Comparison of ENCODE assay signal across 1 cellular context in the genomic region with DNA sequence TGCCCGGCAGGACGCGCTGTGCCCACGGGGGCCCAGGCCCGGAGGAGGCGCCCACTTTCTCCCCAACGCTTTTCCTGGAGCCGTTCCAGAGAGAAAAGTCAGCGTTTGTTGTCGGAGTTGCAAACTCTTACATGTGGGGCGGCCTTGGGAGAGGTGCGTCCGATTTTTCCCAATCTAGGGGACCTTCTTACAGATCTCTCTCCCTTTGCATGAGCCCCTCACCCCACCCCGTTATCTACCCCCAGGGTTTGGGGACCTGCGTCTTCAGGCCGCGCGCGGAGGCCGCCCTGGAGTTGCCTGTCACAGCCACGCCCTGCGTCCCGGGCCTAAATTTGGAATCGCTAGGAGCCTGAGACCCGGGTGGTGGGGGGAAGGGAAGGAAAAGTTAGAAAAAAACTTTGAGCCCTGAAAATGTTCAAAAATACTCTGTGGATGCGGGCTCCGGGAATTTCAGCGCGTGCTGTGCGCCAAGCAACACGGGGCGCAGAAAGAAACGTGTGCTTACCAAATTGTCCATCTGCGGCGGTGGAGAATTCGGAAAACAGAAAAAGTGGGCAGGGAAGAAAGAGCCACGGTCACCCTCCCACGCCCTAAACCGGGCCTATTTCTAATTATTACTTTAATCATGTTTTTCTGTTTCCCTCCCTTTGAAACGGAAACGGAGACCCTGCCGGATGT.
A peak's percentile ranks its signal among the peaks of the same experiment; 100 is the strongest.
TF ChIP-seq lines count a peak whose summit lies in the region.

No MANE protein-coding gene starts in this region.

TF ChIP-seq in GM12878, 131 proteins besides CTCF, POLR2A, EP300 and RAD21 (continued from another document):
- TF ChIP-seq TAF1 (IDR thresholded peaks at IDR 0.05; ENCODE audit: borderline replicate concordance, low read depth, low read length) (no peak), IRF4 (IDR thresholded peaks at IDR 0.05; ENCODE audit: low read depth, low read length) (no peak), MEF2A (IDR thresholded peaks at IDR 0.05; ENCODE audit: insufficient read depth, low read depth, low read length) (no peak), TBL1XR1 (IDR thresholded peaks at IDR 0.05; ENCODE audit: low read depth, low read length) (no peak), IKZF2 (IDR thresholded peaks at IDR 0.05) (peak in 1 of 2 experiments; percentile 33; a peak in 1 of 4 replicates), KAT2A (conservative IDR thresholded peaks at IDR 0.05; ENCODE audit: control insufficient read depth, low read depth, low read length) (no peak), BMI1 (IDR thresholded peaks at IDR 0.05; ENCODE audit: borderline replicate concordance) (no peak), RUNX3 (IDR thresholded peaks at IDR 0.05; ENCODE audit: low read length) (peak; percentile 40; the same call in 1 of the 2 replicates), ETV6 (conservative IDR thresholded peaks at IDR 0.05 in 1 of 2, IDR thresholded peaks at IDR 0.05 in 1 of 2; ENCODE audit: borderline replicate concordance in 1 of 2, low read depth in 1 of 2) (peak in 1 of 2 experiments; percentile 8; a peak in 1 of 4 replicates), RB1 (IDR thresholded peaks at IDR 0.05; ENCODE audit: borderline replicate concordance) (no peak), SIN3A (IDR thresholded peaks at IDR 0.05; ENCODE audit: low read depth, low read length) (no peak), GABPA (IDR thresholded peaks at IDR 0.05; ENCODE audit: low read depth) (no peak), PAX8 (IDR thresholded peaks at IDR 0.05) (no peak), SP1 (IDR thresholded peaks at IDR 0.05; ENCODE audit: low read depth, low read length) (no peak), TCF7 (IDR thresholded peaks at IDR 0.05; ENCODE audit: borderline replicate concordance) (no peak), KDM1A (IDR thresholded peaks at IDR 0.05; ENCODE audit: borderline replicate concordance) (no peak), LARP7 (IDR thresholded peaks at IDR 0.05) (0 out of 2 replicates have a peak, but pooled peaks have one; percentile 27), POLR2AphosphoS5 (IDR thresholded peaks at IDR 0.05; ENCODE audit: low read length) (no peak), KLF5 (IDR thresholded peaks at IDR 0.05; ENCODE audit: partially characterized antibody) (no peak), EED (IDR thresholded peaks at IDR 0.05; ENCODE audit: low read depth) (no peak)
- TF ChIP-seq, protein P1, sequence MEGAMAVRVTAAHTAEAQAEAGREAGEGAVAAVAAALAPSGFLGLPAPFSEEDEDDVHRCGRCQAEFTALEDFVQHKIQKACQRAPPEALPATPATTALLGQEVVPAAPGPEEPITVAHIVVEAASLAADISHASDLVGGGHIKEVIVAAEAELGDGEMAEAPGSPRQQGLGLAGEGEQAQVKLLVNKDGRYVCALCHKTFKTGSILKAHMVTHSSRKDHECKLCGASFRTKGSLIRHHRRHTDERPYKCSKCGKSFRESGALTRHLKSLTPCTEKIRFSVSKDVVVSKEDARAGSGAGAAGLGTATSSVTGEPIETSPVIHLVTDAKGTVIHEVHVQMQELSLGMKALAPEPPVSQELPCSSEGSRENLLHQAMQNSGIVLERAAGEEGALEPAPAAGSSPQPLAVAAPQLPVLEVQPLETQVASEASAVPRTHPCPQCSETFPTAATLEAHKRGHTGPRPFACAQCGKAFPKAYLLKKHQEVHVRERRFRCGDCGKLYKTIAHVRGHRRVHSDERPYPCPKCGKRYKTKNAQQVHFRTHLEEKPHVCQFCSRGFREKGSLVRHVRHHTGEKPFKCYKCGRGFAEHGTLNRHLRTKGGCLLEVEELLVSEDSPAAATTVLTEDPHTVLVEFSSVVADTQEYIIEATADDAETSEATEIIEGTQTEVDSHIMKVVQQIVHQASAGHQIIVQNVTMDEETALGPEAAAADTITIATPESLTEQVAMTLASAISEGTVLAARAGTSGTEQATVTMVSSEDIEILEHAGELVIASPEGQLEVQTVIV (IDR thresholded peaks at IDR 0.05; ENCODE audit: borderline replicate concordance, partially characterized antibody): no peak
- TF ChIP-seq, protein P2, sequence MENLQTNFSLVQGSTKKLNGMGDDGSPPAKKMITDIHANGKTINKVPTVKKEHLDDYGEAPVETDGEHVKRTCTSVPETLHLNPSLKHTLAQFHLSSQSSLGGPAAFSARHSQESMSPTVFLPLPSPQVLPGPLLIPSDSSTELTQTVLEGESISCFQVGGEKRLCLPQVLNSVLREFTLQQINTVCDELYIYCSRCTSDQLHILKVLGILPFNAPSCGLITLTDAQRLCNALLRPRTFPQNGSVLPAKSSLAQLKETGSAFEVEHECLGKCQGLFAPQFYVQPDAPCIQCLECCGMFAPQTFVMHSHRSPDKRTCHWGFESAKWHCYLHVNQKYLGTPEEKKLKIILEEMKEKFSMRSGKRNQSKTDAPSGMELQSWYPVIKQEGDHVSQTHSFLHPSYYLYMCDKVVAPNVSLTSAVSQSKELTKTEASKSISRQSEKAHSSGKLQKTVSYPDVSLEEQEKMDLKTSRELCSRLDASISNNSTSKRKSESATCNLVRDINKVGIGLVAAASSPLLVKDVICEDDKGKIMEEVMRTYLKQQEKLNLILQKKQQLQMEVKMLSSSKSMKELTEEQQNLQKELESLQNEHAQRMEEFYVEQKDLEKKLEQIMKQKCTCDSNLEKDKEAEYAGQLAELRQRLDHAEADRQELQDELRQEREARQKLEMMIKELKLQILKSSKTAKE (IDR thresholded peaks at IDR 0.05; ENCODE audit: low read depth, poor library complexity, severe bottlenecking): no peak
- TF ChIP-seq, protein P3, sequence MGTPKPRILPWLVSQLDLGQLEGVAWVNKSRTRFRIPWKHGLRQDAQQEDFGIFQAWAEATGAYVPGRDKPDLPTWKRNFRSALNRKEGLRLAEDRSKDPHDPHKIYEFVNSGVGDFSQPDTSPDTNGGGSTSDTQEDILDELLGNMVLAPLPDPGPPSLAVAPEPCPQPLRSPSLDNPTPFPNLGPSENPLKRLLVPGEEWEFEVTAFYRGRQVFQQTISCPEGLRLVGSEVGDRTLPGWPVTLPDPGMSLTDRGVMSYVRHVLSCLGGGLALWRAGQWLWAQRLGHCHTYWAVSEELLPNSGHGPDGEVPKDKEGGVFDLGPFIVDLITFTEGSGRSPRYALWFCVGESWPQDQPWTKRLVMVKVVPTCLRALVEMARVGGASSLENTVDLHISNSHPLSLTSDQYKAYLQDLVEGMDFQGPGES (IDR thresholded peaks at IDR 0.05): no peak
- TF ChIP-seq, protein P4, sequence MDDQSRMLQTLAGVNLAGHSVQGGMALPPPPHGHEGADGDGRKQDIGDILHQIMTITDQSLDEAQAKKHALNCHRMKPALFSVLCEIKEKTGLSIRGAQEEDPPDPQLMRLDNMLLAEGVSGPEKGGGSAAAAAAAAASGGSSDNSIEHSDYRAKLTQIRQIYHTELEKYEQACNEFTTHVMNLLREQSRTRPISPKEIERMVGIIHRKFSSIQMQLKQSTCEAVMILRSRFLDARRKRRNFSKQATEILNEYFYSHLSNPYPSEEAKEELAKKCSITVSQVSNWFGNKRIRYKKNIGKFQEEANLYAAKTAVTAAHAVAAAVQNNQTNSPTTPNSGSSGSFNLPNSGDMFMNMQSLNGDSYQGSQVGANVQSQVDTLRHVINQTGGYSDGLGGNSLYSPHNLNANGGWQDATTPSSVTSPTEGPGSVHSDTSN (IDR thresholded peaks at IDR 0.05; ENCODE audit: insufficient replicate concordance, low read depth, low read length): no peak
TF ChIP-seq in GM12878: peak in this region for 5.
